20 cellular contexts compared by ENCODE assay signal in genomic region chr1:200317236-200317635, GRCh38.
DNase-seq lines count a peak whose midpoint lies in the region; ATAC-seq, FAIRE-seq and TF ChIP-seq lines count a peak whose summit lies in the region.
"Had no signal": no experiment of that assay in that cellular context is flagged by ENCODE, and none has a peak within 500 bp of the region (broad histone marks: within the 10 kb centered on the region; RNA-seq: fewer than 3 reads in every experiment).

No MANE protein-coding gene starts in this region.

- intact Hi-C loops in mucosa of descending colon (cut with DNase I, micrococcal nuclease): no loop called here

- H3K4me1 ChIP-seq in mucosa of descending colon (ENCODE audit: low read depth): no peaks in the 10 kb centered on the region
- H3K4me1 ChIP-seq: colonic mucosa, vagina had no signal

- H3K27me3 ChIP-seq in bronchial epithelial cell (ENCODE audit: control insufficient read depth, insufficient read depth, low read length): no peaks in the 10 kb centered on the region
- H3K27me3 ChIP-seq: colonic mucosa, vagina had no signal

- POLR2A ChIA-PET in RWPE1 (lab: Yijun Ruan, JAX; ENCODE audit: low non-redundant PET): no interaction called here

- CTCF ChIA-PET in RWPE1 (lab: Yijun Ruan, JAX): interaction anchor here (1.0 kb wide), 1 partner anchor 27 kb away, joined by 4 read pairs; no protein-coding TSS in a partner anchor

- no peak for ATAC-seq in mucosa of descending colon
- ATAC-seq: left ventricle myocardium superior had no signal

- no peaks in the 10 kb centered on the region for H3K9me3 ChIP-seq in mucosa of descending colon
- H3K9me3 ChIP-seq: colonic mucosa, vagina had no signal

- H3K36me3 ChIP-seq in bronchial epithelial cell (ENCODE audit: control insufficient read depth, insufficient read depth, low read length) (no peaks in the 10 kb centered on the region), mucosa of descending colon (ENCODE audit: low read depth) (no peaks in the 10 kb centered on the region)
- H3K36me3 ChIP-seq: colonic mucosa, vagina had no signal

- no peak for FAIRE-seq in bronchial epithelial cell (lab: Jason Lieb, UNC)
- FAIRE-seq: GM18507 had no signal

- H3K4me3 ChIP-seq in bronchial epithelial cell (ENCODE audit: low read depth, low read length) (no peak overlapping the region), mucosa of descending colon (no peak overlapping the region)
- H3K4me3 ChIP-seq: colonic mucosa, vagina had no signal

- TF ChIP-seq CTCF in bronchial epithelial cell (IDR thresholded peaks at IDR 0.05; ENCODE audit: insufficient read depth, low read length, severe bottlenecking) (no peak), mucosa of descending colon (IDR thresholded peaks at IDR 0.05) (no peak), RWPE1 (conservative IDR thresholded peaks at IDR 0.05; ENCODE audit: low read depth) (no peak)

- no peak overlapping the region for H3K27ac ChIP-seq in RWPE1
- H3K27ac ChIP-seq: colonic mucosa, vagina had no signal

- peak; percentile 35 for DNase-seq in AG08395 (ENCODE audit: low spot score)
- DNase-seq in M059J (ENCODE audit: low read depth): peak; percentile 39
- DNase-seq in bronchial epithelial cell (ENCODE audit: low read depth): peak; percentile 83
- DNase-seq in kidney glomerular epithelial cell (lab: John Stamatoyannopoulos, UW): peak; percentile 39
- no peak for DNase-seq in mucosa of descending colon
- no peak for DNase-seq in Ammon's horn (ENCODE audit: low spot score)
- no peak for DNase-seq in RWPE1 (ENCODE audit: low spot score)
- DNase-seq in activated gamma-delta T cell (lab: John Stamatoyannopoulos, UW): no peak
- DNase-seq: activated B cell treated with CpG ODN at 0.5 μM for 24 hours; activated CD4-positive, alpha-beta memory T cell treated with anti-CD3 and anti-CD28 coated beads, Interleukin-2, amount 10 ng/mL, durations not matched to agents 7 days and 5 days; activated naive CD4-positive, alpha-beta T cell treated with anti-CD3 and anti-CD28 coated beads for 36 hours; activated T-cell treated with anti-CD3 and anti-CD28 coated beads, Interleukin-2, amount 50 U/mL, for 1 hour; CD8-positive, alpha-beta memory T cell; colonic mucosa; DND-41; left ventricle myocardium superior; NCI-H526 treated with DMSO at 0.1 percent for 48 hours; SIG-M5 had no signal

Comparison
In these comparisons a context has a peak if more than half of its experiments do, and no peak if none do; other contexts are left out.
1. DNase-seq: peak in AG08395 (single experiment), M059J (single experiment), bronchial epithelial cell (single experiment) and kidney glomerular epithelial cell (single experiment); none in mucosa of descending colon (0 of 3), Ammon's horn (single experiment), RWPE1 (single experiment) and activated gamma-delta T cell (single experiment).